In genomic region chr17:78817123-78817522, GRCh38 we compare ENCODE assay signal across 11 cellular contexts. TPM values are rescaled to one million over a fixed set of nuclear protein-coding genes. Genes with fewer than 3 reads are reported as not detected.
DNase-seq lines count a peak whose midpoint lies in the region; ATAC-seq and TF ChIP-seq lines count a peak whose summit lies in the region.
"Had no signal": no experiment of that assay in that cellular context is flagged by ENCODE, and none has a peak within 500 bp of the region (broad histone marks: within the 10 kb centered on the region; RNA-seq: fewer than 3 reads in every experiment).

No MANE protein-coding gene starts in this region.

- peaks cover 23% of the 10 kb centered on the region; the same call in 1 of the 2 replicates for H3K79me2 ChIP-seq in KMS-11 (ENCODE audit: insufficient read depth, low read depth)

- peak overlapping the region; percentile 34 for H3K4me2 ChIP-seq in KMS-11

- peak; percentile 73 for DNase-seq in activated CD8-positive, alpha-beta memory T cell treated with anti-CD3 and anti-CD28 coated beads for 24 hours
- DNase-seq in effector CD4-positive, alpha-beta T cell: peak; percentile 71
- DNase-seq in stimulated activated CD4-positive, alpha-beta T cell treated with anti-CD3 and anti-CD28 coated beads, TNF-alpha, amount 100 ng/mL, for 48 hours (ENCODE audit: low read depth in 3 of 3): peak; percentile 49 to 58 (median 55)
- DNase-seq in caudate nucleus (lab: John Stamatoyannopoulos, UW): no peak
- no peak for DNase-seq in GDM1 (lab: John Stamatoyannopoulos, UW)
- DNase-seq in foreskin melanocyte: no peak
- no peak for DNase-seq in left colon
- DNase-seq: H7, NCI-H1694 treated with DMSO at 0.1 percent for 48 hours had no signal

- no peak overlapping the region for H2AFZ ChIP-seq in KMS-11 (ENCODE audit: low read depth)

- no peak for ATAC-seq in left colon
- ATAC-seq: Right ventricle myocardium inferior had no signal

- H3K36me3 ChIP-seq in KMS-11 (ENCODE audit: insufficient read depth): peaks cover 38% of the 10 kb centered on the region; the same call in 1 of the 2 replicates

- H3K4me1 ChIP-seq in KMS-11 (ENCODE audit: low read depth, poor library complexity, severe bottlenecking): peaks cover 74% of the 10 kb centered on the region

- no peaks in the 10 kb centered on the region for H4K20me1 ChIP-seq in KMS-11 (ENCODE audit: insufficient read depth)

- H3K27ac ChIP-seq in KMS-11: peak overlapping the region; percentile 74
- H3K27ac ChIP-seq in caudate nucleus (ENCODE audit: low read depth, low read length): no peak overlapping the region

- TF ChIP-seq CTCF in KMS-11 (conservative IDR thresholded peaks at IDR 0.05; ENCODE audit: low read depth, low read length): no peak

- intact Hi-C loops in left colon (cut with DNase I, micrococcal nuclease): no loop called here

- H3K9ac ChIP-seq in KMS-11: peak overlapping the region; percentile 7; the same call in 1 of the 2 replicates

- H3K4me3 ChIP-seq in KMS-11 (IDR thresholded peaks at IDR 0.05; ENCODE audit: insufficient read depth, low read depth, low read length): no peak overlapping the region

- H3K27me3 ChIP-seq in KMS-11 (ENCODE audit: insufficient read depth, low read depth): no peaks in the 10 kb centered on the region

RNA-seq across cellular contexts. Expression of gene USP36, which starts 23.5 kb away (rescaled TPM):
- total RNA-seq in left colon: 10 to 100 TPM; 35.7 to 45.1 TPM

RNA-seq across cellular contexts. Expression of gene CYTH1, which starts 35.0 kb away (rescaled TPM):
- 10 to 100 TPM; 70.6 to 79.0 TPM for total RNA-seq in left colon

Comparison
In these comparisons a context has a peak if more than half of its experiments do, and no peak if none do; other contexts are left out.
1. DNase-seq: peak in activated CD8-positive, alpha-beta memory T cell treated with anti-CD3 and anti-CD28 coated beads for 24 hours (single experiment), effector CD4-positive, alpha-beta T cell (single experiment) and stimulated activated CD4-positive, alpha-beta T cell treated with anti-CD3 and anti-CD28 coated beads, TNF-alpha, amount 100 ng/mL, for 48 hours (3 of 3); none in caudate nucleus (0 of 61), GDM1 (single experiment), foreskin melanocyte (single experiment) and left colon (0 of 2).